In genomic region chr12:117151195-117152031, GRCh38 we compare ENCODE assay signal across 8 cellular contexts. TPM values are rescaled to one million over a fixed set of nuclear protein-coding genes. Genes with fewer than 3 reads are reported as not detected.
DNase-seq lines count a peak whose midpoint lies in the region; ATAC-seq and TF ChIP-seq lines count a peak whose summit lies in the region.

No MANE protein-coding gene starts in this region.

- peak; percentile 55 for TF ChIP-seq CTCF in AG04449 (IDR thresholded peaks at IDR 0.05; ENCODE audit: insufficient read depth, low read length, missing control alignments)
- TF ChIP-seq CTCF in GM12865 (IDR thresholded peaks at IDR 0.05; ENCODE audit: insufficient read depth, low read depth, low read length, missing control alignments): peak; percentile 19

- in situ Hi-C loops in SK-MEL-5 (cut with HindIII; ENCODE audit: low pct_unique_long_range_greater_than_20kb, low sequenced_read_pairs): no loop called here

- POLR2A ChIA-PET in AG04449 (lab: Yijun Ruan, JAX): no interaction called here

- no peak for DNase-seq in AG04449 (ENCODE audit: low read depth, low spot score)
- no peak for DNase-seq in GM12865 (ENCODE audit: low read depth)
- DNase-seq in SK-MEL-5 (ENCODE audit: low read depth, low spot score): peak; percentile 90
- DNase-seq in fibroblast of gingiva (ENCODE audit: low read depth): peak; percentile 44
- DNase-seq in nucleus accumbens (lab: John Stamatoyannopoulos, UW): peak in 44 of 56 donors; percentile 2 to 74 (median 29)
- DNase-seq in NCI-H2029 treated with DMSO at 0.1 percent for 48 hours (lab: John Stamatoyannopoulos, UW): no peak

- CTCF ChIA-PET in AG04449 (lab: Yijun Ruan, JAX): interaction anchor here (0.7 to 3.1 kb wide), 11 partner anchors 9 to 448 kb away, joined by 3 to 27 read pairs (median 4); no protein-coding TSS in a partner anchor

- ATAC-seq in GM18873 (IDR thresholded peaks at IDR 0.05; ENCODE audit: low FRiP score, unreplicated experiment) (no peak), GM19395 (IDR thresholded peaks at IDR 0.05; ENCODE audit: unreplicated experiment) (no peak)

- no peak overlapping the region for H3K4me3 ChIP-seq in AG04449 (ENCODE audit: low read depth, low read length)
- no peak overlapping the region for H3K4me3 ChIP-seq in GM12865 (ENCODE audit: low read depth, low read length)

RNA-seq across cellular contexts. Expression of gene FBXO21, which starts 38.9 kb away (rescaled TPM):
- total RNA-seq in SK-MEL-5 (2014; rRNA removed; shearing (Covaris generic)): 45.3 and 60.5 TPM in 2 replicates
- polyA plus RNA-seq in SK-MEL-5 (2015; cell fraction: cytosol; rRNA removed): 28.0 and 41.1 TPM in 2 replicates
- polyA plus RNA-seq in SK-MEL-5 (2015; cell fraction: nucleus; rRNA removed): 14.0 and 19.2 TPM in 2 replicates

RNA-seq across cellular contexts. Expression of gene TESC, which starts 52.2 kb away (rescaled TPM):
- 48.2 and 49.7 TPM in 2 replicates for total RNA-seq in SK-MEL-5 (2014; rRNA removed; shearing (Covaris generic))
- polyA plus RNA-seq in SK-MEL-5 (2015; cell fraction: cytosol; rRNA removed): 104 and 124 TPM in 2 replicates
- 27.9 and 51.4 TPM in 2 replicates for polyA plus RNA-seq in SK-MEL-5 (2015; cell fraction: nucleus; rRNA removed)

Comparison
In these comparisons a context has a peak if more than half of its experiments do, and no peak if none do; other contexts are left out.
1. DNase-seq: peak in SK-MEL-5 (single experiment), fibroblast of gingiva (single experiment) and nucleus accumbens (44 of 56); none in AG04449 (single experiment), GM12865 (single experiment) and NCI-H2029 treated with DMSO at 0.1 percent for 48 hours (single experiment).